In the genomic region with DNA sequence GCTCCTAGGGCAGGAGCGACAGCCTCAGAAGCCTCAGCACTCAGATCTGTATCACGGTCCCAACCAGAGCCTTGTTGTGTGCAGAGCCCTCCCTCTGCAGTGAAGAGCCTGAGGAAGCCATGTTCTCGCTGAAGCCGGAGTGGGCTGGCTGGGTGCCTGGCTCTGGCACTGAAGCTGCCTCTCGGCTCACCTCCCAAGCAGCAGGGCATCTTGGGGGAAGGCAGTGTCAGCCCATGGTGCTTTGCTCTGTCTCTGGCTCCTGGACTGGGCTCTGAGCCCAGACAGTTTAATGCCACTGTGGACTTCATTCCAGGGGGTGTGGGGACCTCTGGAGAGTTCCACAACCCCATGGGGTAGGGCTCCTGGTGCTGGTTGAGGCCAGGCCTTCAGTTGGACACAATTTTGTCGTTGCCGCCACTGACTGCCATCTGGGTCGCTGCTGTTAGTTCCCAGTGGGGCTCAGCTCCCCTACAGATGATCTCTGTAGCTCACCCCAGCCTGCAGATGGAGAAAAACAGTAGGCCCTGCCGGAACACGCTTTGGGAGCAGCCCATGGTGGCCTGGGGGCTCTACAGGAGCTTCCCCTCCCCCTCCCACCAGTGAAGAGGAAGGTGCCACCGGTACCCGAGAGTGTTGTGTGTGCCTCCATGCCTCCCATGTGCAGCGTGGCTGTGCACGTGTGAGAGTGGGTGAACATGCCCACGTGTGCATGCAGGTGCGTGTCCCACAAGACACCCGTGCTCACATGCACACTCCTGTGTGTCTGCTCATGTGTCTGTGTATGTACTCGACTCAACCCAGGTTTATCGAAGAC, we compare ENCODE assay signal across 20 cellular contexts.
DNase-seq lines count a peak whose midpoint lies in the region; TF ChIP-seq lines count a peak whose summit lies in the region.
"Had no signal": no experiment of that assay in that cellular context is flagged by ENCODE, and none has a peak within 500 bp of the region (broad histone marks: within the 10 kb centered on the region; RNA-seq: fewer than 3 reads in every experiment).

No MANE protein-coding gene starts in this region.

- H3K36me3 ChIP-seq in liver (ENCODE audit: control insufficient read depth in 4 of 4, insufficient read depth in 3 of 4, low read depth in 1 of 4, low read length in 3 of 4) = no peaks in the 10 kb centered on the region
- H3K36me3 ChIP-seq: HAP-1 had no signal

- no peaks in the 10 kb centered on the region for H3K27me3 ChIP-seq in liver (ENCODE audit: control insufficient read depth in 4 of 4, insufficient read depth in 4 of 4, low read length in 3 of 4)

- CTCF ChIA-PET in HEK293T (lab: Yijun Ruan, JAX) = no interaction called here

- H3K9ac ChIP-seq in liver (ENCODE audit: low read depth in 1 of 2, low read length in 2 of 2) = no peak overlapping the region

- WGBS in liver = 85% methylated on average over 19 of the region's 19 CpGs

- POLR2A ChIA-PET in HEK293T (lab: Yijun Ruan, JAX) = no interaction called here

- no peaks in the 10 kb centered on the region for H3K9me3 ChIP-seq in liver (ENCODE audit: control insufficient read depth in 4 of 4, low read length in 3 of 4)
- H3K9me3 ChIP-seq: HAP-1 had no signal

- H3K27ac ChIP-seq in caudate nucleus (ENCODE audit: low read depth, low read length) (peak overlapping the region; percentile 58), liver (ENCODE audit: low read depth in 1 of 2, low read length in 2 of 2) (peak overlapping the region in 1 of 2 donors; percentile 12)
- H3K27ac ChIP-seq: 22Rv1, skin epidermis had no signal

- TF ChIP-seq RAD21 in liver (IDR thresholded peaks at IDR 0.05) = no peak

- DNase-seq in DMS79 treated with DMSO at 0.1 percent for 48 hours (lab: John Stamatoyannopoulos, UW) = peak; percentile 18
- no peak for DNase-seq in DMS79 (lab: John Stamatoyannopoulos, UW)
- DNase-seq in caudate nucleus (lab: John Stamatoyannopoulos, UW) = peak in 46 of 61 donors; percentile 13 to 83 (median 40)
- peak; percentile 38 for DNase-seq in superior temporal gyrus (ENCODE audit: extremely low spot score)
- no peak for DNase-seq in GDM1 (lab: John Stamatoyannopoulos, UW)
- no peak for DNase-seq in NCI-H2107 treated with DMSO at 0.1 percent for 48 hours (lab: John Stamatoyannopoulos, UW; ENCODE audit: unreplicated experiment)
- no peak for DNase-seq in HEK293T (ENCODE audit: extremely low spot score)
- DNase-seq: activated CD8-positive, alpha-beta memory T cell treated with anti-CD3 and anti-CD28 coated beads for 24 hours; activated gamma-delta T cell treated with Interleukin-2 at 50 U/mL for 16 hours; CD4-positive, CD25-positive, alpha-beta regulatory T cell; KBM-7; mesendoderm; NCI-H1417 treated with DMSO at 0.1 percent for 48 hours; NCI-H524; PC-3; stimulated activated naive CD4-positive, alpha-beta T cell had no signal

- TF ChIP-seq CTCF in liver (IDR thresholded peaks at IDR 0.05; ENCODE audit: low read depth, low read length, missing input control) = no peak

- H3K4me3 ChIP-seq in liver (ENCODE audit: low read depth in 1 of 3, low read length in 3 of 3) = no peak overlapping the region
- H3K4me3 ChIP-seq: HAP-1, skin epidermis had no signal

- H3K4me1 ChIP-seq in liver (ENCODE audit: control insufficient read depth in 4 of 4, insufficient read depth in 4 of 4, low read length in 3 of 4) = peaks cover 0 to 15% (median 10%) of the 10 kb centered on the region in 4 donors
- H3K4me1 ChIP-seq: HAP-1 had no signal

TF ChIP-seq in liver, 16 proteins besides CTCF, POLR2A, EP300 and RAD21:
- TF ChIP-seq RXRA (IDR thresholded peaks at IDR 0.05) = peak in 1 of 2 donors; percentile 61
- TF ChIP-seq YY1 (IDR thresholded peaks at IDR 0.05) = peak; percentile 42
- TF ChIP-seq FOXA2 (IDR thresholded peaks at IDR 0.05) = no peak
- peak in 1 of 2 donors; percentile 60 for TF ChIP-seq HNF4A (conservative IDR thresholded peaks at IDR 0.05)
- TF ChIP-seq, protein P1, sequence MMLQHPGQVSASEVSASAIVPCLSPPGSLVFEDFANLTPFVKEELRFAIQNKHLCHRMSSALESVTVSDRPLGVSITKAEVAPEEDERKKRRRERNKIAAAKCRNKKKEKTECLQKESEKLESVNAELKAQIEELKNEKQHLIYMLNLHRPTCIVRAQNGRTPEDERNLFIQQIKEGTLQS (IDR thresholded peaks at IDR 0.05) = no peak
- TF ChIP-seq NR2F2 (IDR thresholded peaks at IDR 0.05) = no peak
- no peak for TF ChIP-seq HNF4G (IDR thresholded peaks at IDR 0.05)
- no peak for TF ChIP-seq JUND (IDR thresholded peaks at IDR 0.05)
- TF ChIP-seq FOXA1 (IDR thresholded peaks at IDR 0.05) = no peak
TF ChIP-seq in liver: peak in this region for 3.

TF ChIP-seq in HEK293T, 16 proteins besides CTCF, POLR2A, EP300 and RAD21:
- no peak for TF ChIP-seq SUZ12 (IDR thresholded peaks at IDR 0.05)
- no peak for TF ChIP-seq ARNT (IDR thresholded peaks at IDR 0.05)
- TF ChIP-seq FOXK2 (IDR thresholded peaks at IDR 0.05) = no peak
- TF ChIP-seq LEF1 (IDR thresholded peaks at IDR 0.05; ENCODE audit: borderline replicate concordance) = no peak
- TF ChIP-seq ZNF384 (IDR thresholded peaks at IDR 0.05) = no peak
- no peak for TF ChIP-seq ELF4 (IDR thresholded peaks at IDR 0.05)
- no peak for TF ChIP-seq CTBP1 (IDR thresholded peaks at IDR 0.05; ENCODE audit: borderline replicate concordance)
- no peak for TF ChIP-seq SP1 (IDR thresholded peaks at IDR 0.05)
- TF ChIP-seq, protein P2, sequence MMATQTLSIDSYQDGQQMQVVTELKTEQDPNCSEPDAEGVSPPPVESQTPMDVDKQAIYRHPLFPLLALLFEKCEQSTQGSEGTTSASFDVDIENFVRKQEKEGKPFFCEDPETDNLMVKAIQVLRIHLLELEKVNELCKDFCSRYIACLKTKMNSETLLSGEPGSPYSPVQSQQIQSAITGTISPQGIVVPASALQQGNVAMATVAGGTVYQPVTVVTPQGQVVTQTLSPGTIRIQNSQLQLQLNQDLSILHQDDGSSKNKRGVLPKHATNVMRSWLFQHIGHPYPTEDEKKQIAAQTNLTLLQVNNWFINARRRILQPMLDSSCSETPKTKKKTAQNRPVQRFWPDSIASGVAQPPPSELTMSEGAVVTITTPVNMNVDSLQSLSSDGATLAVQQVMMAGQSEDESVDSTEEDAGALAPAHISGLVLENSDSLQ (IDR thresholded peaks at IDR 0.05) = no peak
- no peak for TF ChIP-seq FOXM1 (IDR thresholded peaks at IDR 0.05; ENCODE audit: borderline replicate concordance)
- no peak for TF ChIP-seq BHLHE40 (IDR thresholded peaks at IDR 0.05; ENCODE audit: borderline replicate concordance)
- no peak for TF ChIP-seq FOXA1 (IDR thresholded peaks at IDR 0.05)
- TF ChIP-seq L3MBTL2 (conservative IDR thresholded peaks at IDR 0.05) = no peak
- no peak for TF ChIP-seq HDGF (IDR thresholded peaks at IDR 0.05; ENCODE audit: borderline replicate concordance)
- TF ChIP-seq TARDBP (IDR thresholded peaks at IDR 0.05) = no peak
- no peak for TF ChIP-seq NFRKB (IDR thresholded peaks at IDR 0.05)

Comparison
In these comparisons a context has a peak if more than half of its experiments do, and no peak if none do; other contexts are left out.
1. DNase-seq: peak in DMS79 treated with DMSO at 0.1 percent for 48 hours (single experiment), caudate nucleus (46 of 61) and superior temporal gyrus (single experiment); none in DMS79 (single experiment), GDM1 (single experiment), NCI-H2107 treated with DMSO at 0.1 percent for 48 hours (single experiment) and HEK293T (single experiment).